In genomic region chr10:43913676-43914235, GRCh38 we compare ENCODE assay signal across 15 cellular contexts.
DNase-seq lines count a peak whose midpoint lies in the region; FAIRE-seq and TF ChIP-seq lines count a peak whose summit lies in the region.
"Had no signal": no experiment of that assay in that cellular context is flagged by ENCODE, and none has a peak within 500 bp of the region (broad histone marks: within the 10 kb centered on the region; RNA-seq: fewer than 3 reads in every experiment).

No MANE protein-coding gene starts in this region.

- FAIRE-seq in HTR-8/SVneo (lab: Jason Lieb, UNC), result peak; percentile 20

- no peaks in the 10 kb centered on the region for H3K27me3 ChIP-seq in esophagus muscularis mucosa
- no peaks in the 10 kb centered on the region for H3K27me3 ChIP-seq in trophoblast cell (ENCODE audit: insufficient read depth, low read length)
- no peaks in the 10 kb centered on the region for H3K27me3 ChIP-seq in tibial nerve

- H3K4me3 ChIP-seq in esophagus muscularis mucosa, result no peak overlapping the region
- H3K4me3 ChIP-seq in trophoblast cell (ENCODE audit: low read depth, low read length), result no peak overlapping the region
- no peak overlapping the region for H3K4me3 ChIP-seq in tibial nerve
- H3K4me3 ChIP-seq: HAP-1 had no signal

- H3K9me3 ChIP-seq in esophagus muscularis mucosa (no peaks in the 10 kb centered on the region), trophoblast cell (ENCODE audit: insufficient read depth, low read depth, low read length) (no peaks in the 10 kb centered on the region), tibial nerve (no peaks in the 10 kb centered on the region)
- H3K9me3 ChIP-seq: HAP-1 had no signal

- H4K91ac ChIP-seq in trophoblast cell (ENCODE audit: low read depth, low read length), result no peak overlapping the region

- DNase-seq in ELR (ENCODE audit: low read depth) (peak; percentile 38), HTR-8/SVneo (ENCODE audit: insufficient read length, low spot score) (no peak), esophagus muscularis mucosa (ENCODE audit: extremely low spot score) (peak; percentile 66), trophoblast cell (no peak), SKM-1 (lab: John Stamatoyannopoulos, UW; ENCODE audit: unreplicated experiment) (no peak), SW480 (ENCODE audit: low spot score) (no peak), tibial nerve (ENCODE audit: low spot score in 2 of 2) (no peak)
- DNase-seq: ACHN; CD4-positive, CD25-positive, alpha-beta regulatory T cell; DMS79; KBM-7; NCI-H1092; NCI-H446; PC-3 had no signal

- H3K27ac ChIP-seq in esophagus muscularis mucosa (replicated peaks in 1 of 4) (no peak overlapping the region), trophoblast cell (ENCODE audit: low read depth, low read length) (no peak overlapping the region), tibial nerve (no peak overlapping the region)

- H3K18ac ChIP-seq in trophoblast cell (ENCODE audit: low read length), result no peak overlapping the region

- TF ChIP-seq EP300 in esophagus muscularis mucosa (IDR thresholded peaks at IDR 0.05) (no peak), tibial nerve (IDR thresholded peaks at IDR 0.05) (no peak)

- peaks cover 3% of the 10 kb centered on the region for H3K79me1 ChIP-seq in trophoblast cell (ENCODE audit: low read length)

- H2BK5ac ChIP-seq in trophoblast cell (ENCODE audit: low read depth, low read length, poor library complexity), result no peak overlapping the region

- H3K14ac ChIP-seq in trophoblast cell (ENCODE audit: low read length), result no peak overlapping the region

- no peaks in the 10 kb centered on the region for H3K79me2 ChIP-seq in trophoblast cell (ENCODE audit: control insufficient read depth, insufficient read depth, low read length, poor library complexity)

- peaks cover 14 to 23% (median 21%) of the 10 kb centered on the region in 4 donors for H3K4me1 ChIP-seq in esophagus muscularis mucosa
- H3K4me1 ChIP-seq in trophoblast cell (ENCODE audit: control insufficient read depth in 1 of 2, insufficient read depth in 2 of 2, low read length in 2 of 2), result peaks cover 4 to 5% of the 10 kb centered on the region in 2 experiments
- H3K4me1 ChIP-seq in tibial nerve, result no peaks in the 10 kb centered on the region
- H3K4me1 ChIP-seq: HAP-1 had no signal

- H2AK5ac ChIP-seq in trophoblast cell (ENCODE audit: low read length), result peak overlapping the region; percentile 29

- H3K36me3 ChIP-seq in esophagus muscularis mucosa (no peaks in the 10 kb centered on the region), trophoblast cell (ENCODE audit: control insufficient read depth in 1 of 2, insufficient read depth in 2 of 2, low read length in 2 of 2) (no peaks in the 10 kb centered on the region), tibial nerve (no peaks in the 10 kb centered on the region)
- H3K36me3 ChIP-seq: HAP-1 had no signal

- peak overlapping the region; percentile 19 for H4K8ac ChIP-seq in trophoblast cell (ENCODE audit: low read depth, low read length)

- no peak overlapping the region for H3K4me2 ChIP-seq in trophoblast cell (ENCODE audit: low read length)

- intact Hi-C loops in esophagus muscularis mucosa (cut with DNase I), result loop anchor here (5.0 kb wide), 1 partner anchor 221 kb away; no protein-coding TSS in a partner anchor

- whole genome bisulfite sequencing in esophagus muscularis mucosa, result 87% methylated on average over 7 of the region's 8 CpGs
- WGBS in trophoblast cell (ENCODE audit: extremely low coverage, insufficient coverage, insufficient read length), result no CpG with 5 or more reads among the region's 8 CpGs
- 86 to 90% methylated on average over 7 to 8 of the region's 8 CpGs for WGBS in tibial nerve, 2 donors

- H2BK12ac ChIP-seq in trophoblast cell (ENCODE audit: low read length), result peak overlapping the region; percentile 22

- no peak overlapping the region for H3K23ac ChIP-seq in trophoblast cell (ENCODE audit: low read length)

- no peak overlapping the region for H2AFZ ChIP-seq in trophoblast cell (ENCODE audit: insufficient read depth, low read length, poor library complexity)

- H2BK120ac ChIP-seq in trophoblast cell (ENCODE audit: insufficient read depth, low read length, poor library complexity), result no peak overlapping the region

- TF ChIP-seq POLR2A in esophagus muscularis mucosa (IDR thresholded peaks at IDR 0.05; ENCODE audit: low read depth), result no peak
- TF ChIP-seq POLR2A in tibial nerve (IDR thresholded peaks at IDR 0.05), result no peak

- H3K9ac ChIP-seq in trophoblast cell (ENCODE audit: low read length), result no peak overlapping the region

- no peak overlapping the region for H4K12ac ChIP-seq in trophoblast cell (ENCODE audit: low read depth, low read length)

- TF ChIP-seq CTCF in esophagus muscularis mucosa (IDR thresholded peaks at IDR 0.05) (no peak), tibial nerve (IDR thresholded peaks at IDR 0.05) (no peak)

- no peak overlapping the region for H3K4ac ChIP-seq in trophoblast cell (ENCODE audit: low read depth, low read length)

Comparison
In these comparisons a context has a peak if more than half of its experiments do, and no peak if none do; other contexts are left out.
1. DNase-seq: peak in ELR (single experiment) and esophagus muscularis mucosa (single experiment); none in HTR-8/SVneo (single experiment), trophoblast cell (0 of 2), SKM-1 (single experiment), SW480 (single experiment) and tibial nerve (0 of 2).